ENCODE assay signal across 8 cellular contexts in the genomic region with DNA sequence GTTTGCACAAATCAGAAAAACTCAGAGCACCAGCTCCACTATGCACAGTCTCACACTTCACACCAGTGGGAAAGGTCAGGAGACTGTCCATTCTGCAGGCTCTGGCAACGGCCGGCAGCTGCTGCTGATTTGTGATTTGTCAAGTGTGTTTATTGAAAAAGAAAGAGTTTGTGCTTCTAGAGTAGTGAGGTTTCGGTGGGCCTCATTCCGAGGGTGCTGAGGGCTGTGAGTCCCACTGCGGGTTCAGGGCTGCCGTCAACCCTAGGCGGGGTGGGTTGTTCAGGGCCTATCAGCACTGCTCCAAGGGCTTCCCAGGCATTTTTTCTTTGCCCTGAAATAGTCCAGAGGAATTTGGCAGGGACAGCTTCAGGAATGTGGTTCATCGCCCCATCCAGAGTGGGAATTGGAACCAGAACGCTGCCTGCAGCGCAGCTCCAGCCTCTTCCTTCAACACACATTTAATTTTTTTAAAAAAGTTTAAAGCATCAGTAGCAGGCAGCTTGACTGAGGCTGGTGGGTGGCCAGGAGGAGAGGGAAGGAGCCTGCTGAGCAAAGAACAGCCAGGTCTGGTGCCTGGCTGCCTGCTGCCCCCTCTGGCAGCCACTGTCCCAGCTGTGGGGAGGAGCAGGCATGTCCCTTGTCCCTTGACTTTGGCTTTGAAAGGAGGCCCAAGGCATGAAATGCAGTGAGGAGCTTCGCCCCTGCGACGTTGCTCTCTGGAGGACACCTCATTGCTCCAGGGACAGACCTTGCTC. TPM values are rescaled to one million over a fixed set of nuclear protein-coding genes. Genes with fewer than 3 reads are reported as not detected.
DNase-seq lines count a peak whose midpoint lies in the region; ATAC-seq and TF ChIP-seq lines count a peak whose summit lies in the region.
"Had no signal": no experiment of that assay in that cellular context is flagged by ENCODE, and none has a peak within 500 bp of the region (broad histone marks: within the 10 kb centered on the region; RNA-seq: fewer than 3 reads in every experiment).

No MANE protein-coding gene starts in this region.

- ATAC-seq in right cardiac atrium = peak; percentile 60 to 81

- H3F3A ChIP-seq in GM23248 (ENCODE audit: insufficient read depth) = no peaks in the 10 kb centered on the region

- peaks cover 31% of the 10 kb centered on the region for H3K27me3 ChIP-seq in GM23248 (replicated peaks; ENCODE audit: insufficient read depth)
- no peaks in the 10 kb centered on the region for H3K27me3 ChIP-seq in WERI-Rb-1 (ENCODE audit: insufficient read depth, low read depth, severe bottlenecking)
- H3K27me3 ChIP-seq in right cardiac atrium (ENCODE audit: control insufficient read depth, insufficient read depth) = no peaks in the 10 kb centered on the region
- H3K27me3 ChIP-seq in stomach = no peaks in the 10 kb centered on the region
- H3K27me3 ChIP-seq: adrenal gland had no signal

- H3K4me2 ChIP-seq in GM23248 (ENCODE audit: unreplicated experiment) = no peak overlapping the region

- 7 to 10% methylated on average over 13 of the region's 13 CpGs for WGBS in GM23248 (ENCODE audit: low coverage in 1 of 2, low lambda C conversion rate in 2 of 2, missing lambda C conversion rate in 2 of 2), 2 experiments
- WGBS in right cardiac atrium = 26% methylated on average over 13 of the region's 13 CpGs
- 52 to 61% (median 58%) methylated on average over 9 to 13 of the region's 13 CpGs for WGBS in stomach, 5 donors

- H3K4me3 ChIP-seq in GM23248 = no peak overlapping the region
- H3K4me3 ChIP-seq in WERI-Rb-1 (ENCODE audit: low read depth, low read length) = no peak overlapping the region
- H3K4me3 ChIP-seq in right cardiac atrium (ENCODE audit: low read length) = no peak overlapping the region
- no peak overlapping the region for H3K4me3 ChIP-seq in stomach
- H3K4me3 ChIP-seq: adrenal gland had no signal

- H2AFZ ChIP-seq in GM23248 = no peak overlapping the region

- TF ChIP-seq POLR2A in stomach (IDR thresholded peaks at IDR 0.05) = no peak

- intact Hi-C loops in right cardiac atrium (cut with DNase I) = no loop called here
- intact Hi-C loops in stomach (cut with DNase I; ENCODE audit: low total_unique reads) = no loop called here

- no peak for TF ChIP-seq EP300 in stomach (IDR thresholded peaks at IDR 0.05)

- no peak overlapping the region for H3K27ac ChIP-seq in GM23248
- H3K27ac ChIP-seq in WERI-Rb-1 = no peak overlapping the region
- no peak overlapping the region for H3K27ac ChIP-seq in right cardiac atrium (ENCODE audit: low read length)
- peak overlapping the region in 3 of 5 donors; percentile 25 to 52 (median 34) for H3K27ac ChIP-seq in stomach

- H3K9ac ChIP-seq in GM23248 = no peak overlapping the region

- H3K9me2 ChIP-seq in GM23248 (ENCODE audit: insufficient read depth) = no peaks in the 10 kb centered on the region

- H3K36me3 ChIP-seq in GM23248 (ENCODE audit: low read depth) (no peaks in the 10 kb centered on the region), WERI-Rb-1 (no peaks in the 10 kb centered on the region), stomach (no peaks in the 10 kb centered on the region)
- H3K36me3 ChIP-seq: adrenal gland had no signal

- H3K79me2 ChIP-seq in GM23248 (ENCODE audit: insufficient read depth) = no peaks in the 10 kb centered on the region

- DNase-seq in GM23248 (peak; percentile 30), WERI-Rb-1 (no peak), right cardiac atrium (peak; percentile 28 to 77 (median 68)), stomach (no peak), DMS153 (lab: John Stamatoyannopoulos, UW) (no peak), dermis blood vessel endothelial cell (no peak), AML-193 (lab: John Stamatoyannopoulos, UW) (no peak)

- H3K9me3 ChIP-seq in GM23248 (ENCODE audit: low read depth) = no peaks in the 10 kb centered on the region
- no peaks in the 10 kb centered on the region for H3K9me3 ChIP-seq in WERI-Rb-1 (ENCODE audit: severe bottlenecking)
- H3K9me3 ChIP-seq in right cardiac atrium (ENCODE audit: control insufficient read depth, low read length) = no peaks in the 10 kb centered on the region
- H3K9me3 ChIP-seq in stomach = no peaks in the 10 kb centered on the region
- H3K9me3 ChIP-seq: adrenal gland had no signal

- in situ Hi-C loops in GM23248 (cut with MboI) = no loop called here

- no peaks in the 10 kb centered on the region for H3K4me1 ChIP-seq in GM23248 (ENCODE audit: insufficient read depth)
- no peaks in the 10 kb centered on the region for H3K4me1 ChIP-seq in right cardiac atrium (ENCODE audit: control insufficient read depth, insufficient read depth, low read length)
- H3K4me1 ChIP-seq in stomach = peaks cover 0 to 14% (median 9%) of the 10 kb centered on the region in 4 donors
- H3K4me1 ChIP-seq: adrenal gland had no signal

- TF ChIP-seq CTCF in WERI-Rb-1 (IDR thresholded peaks at IDR 0.05; ENCODE audit: low read depth, low read length) = peak; percentile 42
- no peak for TF ChIP-seq CTCF in stomach (IDR thresholded peaks at IDR 0.05)

- no peaks in the 10 kb centered on the region for H4K20me1 ChIP-seq in GM23248 (ENCODE audit: insufficient read depth)

RNA-seq across cellular contexts. Expression of gene STUM, which starts 19.7 kb away (rescaled TPM):
- total RNA-seq in GM23248 (2014; rRNA removed; shearing (Covaris generic)) = under 0.01 TPM in 1 of 2 replicates, not detected in the other
- polyA plus RNA-seq in GM23248 (2016; fragmentation: Nextera tagmentation; extraction: Ambion mirVana) = not detected in 2 replicates
- total RNA-seq in right cardiac atrium = 1 to 10 TPM in 2 of 4 donors, under 1 TPM in 2; 0.47 to 1.2 (median 0.86) TPM
- 0.70 TPM for polyA plus RNA-seq in right cardiac atrium
- total RNA-seq in stomach = 1 to 10 TPM in 3 of 5 donors, under 1 TPM in 2; under 0.01 to 2.8 (median 1.8) TPM
- polyA plus RNA-seq in stomach = 1 to 10 TPM in 2 of 3 donors, under 1 TPM in 1; 0.56 to 2.0 (median 1.2) TPM
- 0.19 and 0.34 TPM in 2 replicates for total RNA-seq in dermis blood vessel endothelial cell

Comparison
In these comparisons a context has a peak if more than half of its experiments do, and no peak if none do; other contexts are left out.
1. DNase-seq: peak in GM23248 (single experiment) and right cardiac atrium (3 of 3); none in WERI-Rb-1 (single experiment), stomach (single experiment), DMS153 (single experiment), dermis blood vessel endothelial cell (single experiment) and AML-193 (0 of 2).
2. H3K27ac ChIP-seq: peak in stomach (3 of 5); none in GM23248 (single experiment), WERI-Rb-1 (single experiment) and right cardiac atrium (single experiment).